In genomic region chr1:155687705-155688317, GRCh38 we compare ENCODE assay signal across 8 cellular contexts. TPM values are rescaled to one million over a fixed set of nuclear protein-coding genes. Genes with fewer than 3 reads are reported as not detected.
A peak's percentile ranks its signal among the peaks of the same experiment; 100 is the strongest.
DNase-seq lines count a peak whose midpoint lies in the region; ATAC-seq, FAIRE-seq and TF ChIP-seq lines count a peak whose summit lies in the region.
"Not testable (repeated sequence)": the region's sequence is repeated elsewhere in the genome, so short reads cannot be mapped to it uniquely, and the experiment has no call there.

No MANE protein-coding gene starts in this region.

- H3K4ac ChIP-seq in trophoblast cell (ENCODE audit: low read depth, low read length) = peak overlapping the region; percentile 100

- H3K18ac ChIP-seq in trophoblast cell (ENCODE audit: low read length) = peak overlapping the region; percentile 90

- H3K4me2 ChIP-seq in MM.1S (ENCODE audit: low read depth, low read length) (peak overlapping the region; percentile 50; the same call in 1 of the 2 replicates), keratinocyte (ENCODE audit: control insufficient read depth, extremely low read depth, insufficient read depth, low read depth, low read length) (peak overlapping the region; percentile 32), trophoblast cell (ENCODE audit: low read length) (peak overlapping the region; percentile 58)

- WGBS in trophoblast cell (ENCODE audit: extremely low coverage, insufficient coverage, insufficient read length) = no CpG with 5 or more reads among the region's 34 CpGs
- 0 to 1% methylated on average over 23 to 27 of the region's 34 CpGs for WGBS in aorta, 2 donors

- H3K27ac ChIP-seq in MM.1S (ENCODE audit: low read length) = peak overlapping the region; percentile 90; the same call in 1 of the 2 replicates
- H3K27ac ChIP-seq in keratinocyte (ENCODE audit: control insufficient read depth, insufficient read depth, low read length) = peak overlapping the region; percentile 98
- H3K27ac ChIP-seq in trophoblast cell (ENCODE audit: low read depth, low read length) = peak overlapping the region; percentile 96
- H3K27ac ChIP-seq in aorta (ENCODE audit: low read depth in 1 of 2, low read length in 2 of 2) = peak overlapping the region in 1 of 2 donors; percentile 89

- H3F3A ChIP-seq in MM.1S (ENCODE audit: insufficient read depth, low read length) = not testable (repeated sequence)

- H3K79me2 ChIP-seq in MM.1S (ENCODE audit: low read length) (peaks cover 65% of the 10 kb centered on the region), keratinocyte (ENCODE audit: control insufficient read depth, insufficient read depth, low read length) (peaks cover 59% of the 10 kb centered on the region), trophoblast cell (ENCODE audit: control insufficient read depth, insufficient read depth, low read length, poor library complexity) (peaks cover 24% of the 10 kb centered on the region)

- CTCF ChIA-PET in activated CD8-positive, alpha-beta T cell treated with anti-CD3 and anti-CD28 coated beads for 36 hours (lab: Charles Lee) = not testable (repeated sequence)

- H3K4me1 ChIP-seq in MM.1S (ENCODE audit: low read length); trophoblast cell (ENCODE audit: control insufficient read depth in 1 of 2, insufficient read depth in 2 of 2, low read length in 2 of 2); aorta (ENCODE audit: control insufficient read depth in 1 of 2, insufficient read depth in 2 of 2, low read length in 2 of 2): not testable (repeated sequence)
- H3K4me1 ChIP-seq in keratinocyte (ENCODE audit: control insufficient read depth, extremely low read depth, insufficient read depth, low read length) = peaks cover 19% of the 10 kb centered on the region

- peaks cover 53% of the 10 kb centered on the region for H3K36me3 Mint-ChIP-seq in activated CD8-positive, alpha-beta T cell treated with anti-CD3 and anti-CD28 coated beads for 36 hours (ENCODE audit: low read depth)

- not testable (repeated sequence) for H3K9me1 ChIP-seq in keratinocyte (ENCODE audit: control insufficient read depth, extremely low read depth, insufficient read depth, low read length)

- H3K4me3 ChIP-seq in MM.1S (ENCODE audit: low read length) = peak overlapping the region; percentile 95
- H3K4me3 ChIP-seq in keratinocyte (ENCODE audit: control insufficient read depth in 2 of 3, extremely low read depth in 1 of 3, insufficient read depth in 2 of 3, low read depth in 1 of 3, low read length in 3 of 3) = peak overlapping the region; percentile 87 to 98 (median 93)
- peak overlapping the region; percentile 98 for H3K4me3 ChIP-seq in trophoblast cell (ENCODE audit: low read depth, low read length)
- peak overlapping the region; percentile 56 to 67 for H3K4me3 ChIP-seq in aorta (ENCODE audit: low read length in 2 of 2)

- peak overlapping the region; percentile 97 for H4K8ac ChIP-seq in trophoblast cell (ENCODE audit: low read depth, low read length)

- H2BK12ac ChIP-seq in trophoblast cell (ENCODE audit: low read length) = peak overlapping the region; percentile 86

- FAIRE-seq in keratinocyte (lab: Jason Lieb, UNC) = not testable (repeated sequence)

- not testable (repeated sequence) for H3K9me3 ChIP-seq in MM.1S (replicated peaks; ENCODE audit: insufficient read depth, low read length); keratinocyte (ENCODE audit: control insufficient read depth, low read depth, low read length); trophoblast cell (ENCODE audit: insufficient read depth, low read depth, low read length); aorta (ENCODE audit: control insufficient read depth, low read length)

- H3K27me3 Mint-ChIP-seq in activated CD8-positive, alpha-beta T cell treated with anti-CD3 and anti-CD28 coated beads for 36 hours = not testable (repeated sequence)

- peak overlapping the region; percentile 79 for H4K12ac ChIP-seq in trophoblast cell (ENCODE audit: low read depth, low read length)

- dilution Hi-C loops in keratinocyte (cut with MboI; ENCODE audit: extremely low pct_ligation_motif_present, low sequenced_read_pairs) = not testable (repeated sequence)

- peak overlapping the region; percentile 96 for H2BK5ac ChIP-seq in trophoblast cell (ENCODE audit: low read depth, low read length, poor library complexity)

- H3K14ac ChIP-seq in trophoblast cell (ENCODE audit: low read length) = peak overlapping the region; percentile 96

- peak overlapping the region; percentile 40 for H2AK5ac ChIP-seq in trophoblast cell (ENCODE audit: low read length)

- not testable (repeated sequence) for H3K23ac ChIP-seq in trophoblast cell (ENCODE audit: low read length)

- ATAC-seq in GM18870 (IDR thresholded peaks at IDR 0.05; ENCODE audit: unreplicated experiment) (peak; percentile 8), HG02798 (IDR thresholded peaks at IDR 0.05; ENCODE audit: poor library complexity, unreplicated experiment) (peak; percentile 26), aorta (ENCODE audit: low FRiP score) (peak; percentile 59)
- peak; percentile 29 for ATAC-seq in activated CD8-positive, alpha-beta T cell treated with anti-CD3 and anti-CD28 coated beads for 36 hours

- DNase-seq in MM.1S; activated CD8-positive, alpha-beta T cell treated with anti-CD3 and anti-CD28 coated beads for 36 hours; keratinocyte (ENCODE audit: low read depth, low spot score): not testable (repeated sequence)
- DNase-seq in ecto neural progenitor cell (ENCODE audit: low spot score) = peak; percentile 79
- DNase-seq in trophoblast cell = peak in 1 of 2 donors; percentile 9
- DNase-seq in aorta = peak in 1 of 2 donors; percentile 86

- peak overlapping the region; percentile 95 for H2AFZ ChIP-seq in MM.1S (ENCODE audit: low read length)
- peak overlapping the region; percentile 68 for H2AFZ ChIP-seq in keratinocyte (ENCODE audit: control insufficient read depth, low read length)
- H2AFZ ChIP-seq in trophoblast cell (ENCODE audit: insufficient read depth, low read length, poor library complexity) = peak overlapping the region; percentile 97

- not testable (repeated sequence) for H3K27me3 ChIP-seq in MM.1S (replicated peaks; ENCODE audit: insufficient read depth, low read length); keratinocyte (ENCODE audit: control insufficient read depth, extremely low read depth, insufficient read depth, low read length); trophoblast cell (ENCODE audit: insufficient read depth, low read length); aorta (ENCODE audit: control insufficient read depth in 1 of 2, insufficient read depth in 2 of 2, low read length in 1 of 2)

- POLR2A ChIA-PET in activated CD8-positive, alpha-beta T cell treated with anti-CD3 and anti-CD28 coated beads for 36 hours (lab: Charles Lee) = not testable (repeated sequence)

- H4K91ac ChIP-seq in trophoblast cell (ENCODE audit: low read depth, low read length) = peak overlapping the region; percentile 97

- peaks cover 21% of the 10 kb centered on the region for H4K20me1 ChIP-seq in MM.1S (ENCODE audit: insufficient read depth, low read length)
- not testable (repeated sequence) for H4K20me1 ChIP-seq in keratinocyte (ENCODE audit: control insufficient read depth, extremely low read depth, insufficient read depth, low read length)

- intact Hi-C loops in activated CD8-positive, alpha-beta T cell treated with anti-CD3 and anti-CD28 coated beads for 36 hours (cut with micrococcal nuclease); aorta (cut with DNase I): not testable (repeated sequence)

- peaks cover 14% of the 10 kb centered on the region for H3K79me1 ChIP-seq in trophoblast cell (ENCODE audit: low read length)

- peak overlapping the region; percentile 99 for H3K9ac ChIP-seq in MM.1S (ENCODE audit: low read length)
- H3K9ac ChIP-seq in keratinocyte (ENCODE audit: control insufficient read depth, extremely low read depth, insufficient read depth, low read length) = peak overlapping the region; percentile 97
- H3K9ac ChIP-seq in trophoblast cell (ENCODE audit: low read length) = peak overlapping the region; percentile 95

- H3K4me1 Mint-ChIP-seq in activated CD8-positive, alpha-beta T cell treated with anti-CD3 and anti-CD28 coated beads for 36 hours (ENCODE audit: low read depth) = peaks cover 60% of the 10 kb centered on the region

- not testable (repeated sequence) for H3K9me2 ChIP-seq in MM.1S (replicated peaks; ENCODE audit: insufficient read depth, low read length)

- H3K36me3 ChIP-seq in MM.1S (replicated peaks; ENCODE audit: insufficient read depth, low read length); keratinocyte (ENCODE audit: control insufficient read depth in 2 of 2, extremely low read depth in 1 of 2, insufficient read depth in 2 of 2, low read length in 2 of 2); aorta (ENCODE audit: control insufficient read depth in 1 of 2, insufficient read depth in 2 of 2, low read length in 1 of 2): not testable (repeated sequence)
- H3K36me3 ChIP-seq in trophoblast cell (ENCODE audit: control insufficient read depth in 1 of 2, insufficient read depth in 2 of 2, low read length in 2 of 2) = peaks cover 6 to 12% of the 10 kb centered on the region in 2 experiments

- peak overlapping the region; percentile 98 for H3K27ac Mint-ChIP-seq in activated CD8-positive, alpha-beta T cell treated with anti-CD3 and anti-CD28 coated beads for 36 hours

- H3K4me3 Mint-ChIP-seq in activated CD8-positive, alpha-beta T cell treated with anti-CD3 and anti-CD28 coated beads for 36 hours = peak overlapping the region; percentile 98

- H3K9me3 Mint-ChIP-seq in activated CD8-positive, alpha-beta T cell treated with anti-CD3 and anti-CD28 coated beads for 36 hours = not testable (repeated sequence)

- TF ChIP-seq CTCF in MM.1S (IDR thresholded peaks at IDR 0.05; ENCODE audit: low read length); activated CD8-positive, alpha-beta T cell treated with anti-CD3 and anti-CD28 coated beads for 36 hours (IDR thresholded peaks at IDR 0.05); keratinocyte (optimal IDR thresholded peaks at IDR 0.05 in 1 of 3, IDR thresholded peaks at IDR 0.05 in 1 of 3, conservative IDR thresholded peaks at IDR 0.05 in 1 of 3; ENCODE audit: extremely low read depth in 1 of 3, insufficient read depth in 2 of 3, low read length in 3 of 3): not testable (repeated sequence)

- H2BK120ac ChIP-seq in trophoblast cell (ENCODE audit: insufficient read depth, low read length, poor library complexity) = peak overlapping the region; percentile 93

RNA-seq across cellular contexts. Expression of gene YY1AP1, which starts 0.8 kb away (rescaled TPM):
- total RNA-seq in activated CD8-positive, alpha-beta T cell treated with anti-CD3 and anti-CD28 coated beads for 36 hours = 10 to 100 TPM; 56.2 to 60.5 TPM
- polyA plus RNA-seq in keratinocyte = 33.0 to 79.1 TPM (median 45.2 TPM) in 3 replicates
- polyA plus RNA-seq in keratinocyte (2011; ENCODE audit: low read depth) = 115 TPM
- 31.9 and 43.7 TPM in 2 replicates for polyA plus RNA-seq in keratinocyte (2011; cell fraction: cytosol; rRNA removed)
- polyA plus RNA-seq in keratinocyte (2011; cell fraction: nucleus; rRNA removed) = 49.0 and 54.0 TPM in 2 replicates
- polyA plus RNA-seq in keratinocyte (2012; ENCODE audit: low replicate concordance) = 29.2 and 35.9 TPM in 2 replicates
- polyA minus RNA-seq in keratinocyte = 36.3 to 49.5 TPM (median 40.4 TPM) in 3 replicates
- polyA minus RNA-seq in keratinocyte (2011; cell fraction: cytosol; rRNA and poly(A)+ RNA removed) = 23.0 TPM
- polyA minus RNA-seq in keratinocyte (2011; cell fraction: nucleus; rRNA and poly(A)+ RNA removed) = 14.6 and 19.9 TPM in 2 replicates
- polyA plus RNA-seq in trophoblast cell (2013) = 141 and 148 TPM in 2 replicates
- 10 to 100 TPM; 73.6 to 84.3 TPM for total RNA-seq in aorta
- 10 to 100 TPM; 28.0 to 51.3 TPM for polyA plus RNA-seq in aorta

RNA-seq across cellular contexts. Expression of gene DAP3, which starts 1.1 kb away (rescaled TPM):
- 100 to 1,000 TPM; 160 to 173 TPM for total RNA-seq in activated CD8-positive, alpha-beta T cell treated with anti-CD3 and anti-CD28 coated beads for 36 hours
- polyA plus RNA-seq in keratinocyte = 160 to 210 TPM (median 203 TPM) in 3 replicates
- 113 TPM for polyA plus RNA-seq in keratinocyte (2011; ENCODE audit: low read depth)
- 114 and 158 TPM in 2 replicates for polyA plus RNA-seq in keratinocyte (2011; cell fraction: cytosol; rRNA removed)
- 195 and 227 TPM in 2 replicates for polyA plus RNA-seq in keratinocyte (2011; cell fraction: nucleus; rRNA removed)
- 107 and 153 TPM in 2 replicates for polyA plus RNA-seq in keratinocyte (2012; ENCODE audit: low replicate concordance)
- polyA minus RNA-seq in keratinocyte = 81.6 to 167 TPM (median 162 TPM) in 3 replicates
- 102 TPM for polyA minus RNA-seq in keratinocyte (2011; cell fraction: cytosol; rRNA and poly(A)+ RNA removed)
- polyA minus RNA-seq in keratinocyte (2011; cell fraction: nucleus; rRNA and poly(A)+ RNA removed) = 80.3 and 122 TPM in 2 replicates
- 163 and 174 TPM in 2 replicates for polyA plus RNA-seq in trophoblast cell (2013)
- total RNA-seq in aorta = 10 to 100 TPM; 67.5 to 76.7 TPM
- 10 to 100 TPM; 56.1 to 59.1 TPM for polyA plus RNA-seq in aorta

Comparison
In these comparisons a context has a peak if more than half of its experiments do, and no peak if none do; other contexts are left out.
1. ATAC-seq: peak in every context shown above with its lines; median percentile 59 in aorta; 29 in activated CD8-positive, alpha-beta T cell treated with anti-CD3 and anti-CD28 coated beads for 36 hours; 26 in HG02798; 8 in GM18870.